10 cellular contexts compared by ENCODE assay signal in genomic region chr1:109391626-109392025, GRCh38. TPM values are rescaled to one million over a fixed set of nuclear protein-coding genes. Genes with fewer than 3 reads are reported as not detected.
DNase-seq lines count a peak whose midpoint lies in the region; ATAC-seq, FAIRE-seq and TF ChIP-seq lines count a peak whose summit lies in the region.
"Had no signal": no experiment of that assay in that cellular context is flagged by ENCODE, and none has a peak within 500 bp of the region (broad histone marks: within the 10 kb centered on the region; RNA-seq: fewer than 3 reads in every experiment).

No MANE protein-coding gene starts in this region.

- H3K9me3 Mint-ChIP-seq in stimulated activated naive CD8-positive, alpha-beta T cell treated with anti-CD3 and anti-CD28 coated beads, Interleukin-15, amount 100 ng/mL, for 72 hours = no peaks in the 10 kb centered on the region
- H3K9me3 Mint-ChIP-seq: IgD-negative memory B cell had no signal

- H2AFZ ChIP-seq in GM12878 (ENCODE audit: control insufficient read depth, low read depth, low read length) = no peak overlapping the region; the same call in 1 of the 2 replicates

- intact Hi-C loops in GM12878 (cut with micrococcal nuclease; ENCODE audit: unreplicated experiment) = loop anchor here (10.0 kb wide), 1 partner anchor 277 kb away; the partner anchor contains the start of gene ELAPOR1
- intact Hi-C loops in sciatic nerve (cut with DNase I) = no loop called here

- H3K4me3 ChIP-seq in GM12878 = peak overlapping the region; percentile 26; the same call in 1 of the 2 replicates
- no peak overlapping the region for H3K4me3 ChIP-seq in skin epidermis

- no peak for TF ChIP-seq CTCF in GM12878 (IDR thresholded peaks at IDR 0.05 in 2 of 3, conservative IDR thresholded peaks at IDR 0.05 in 1 of 3; ENCODE audit: control insufficient read depth in 2 of 3, extremely low read depth in 1 of 3, insufficient read depth in 1 of 3, low read depth in 3 of 3, low read length in 3 of 3)

- H3K4me1 ChIP-seq in GM12878 (ENCODE audit: control insufficient read depth, insufficient read depth, low read length) = peaks cover 27% of the 10 kb centered on the region

- no peak overlapping the region for H3K4me3 Mint-ChIP-seq in stimulated activated naive CD8-positive, alpha-beta T cell treated with anti-CD3 and anti-CD28 coated beads, Interleukin-15, amount 100 ng/mL, for 72 hours

- H3K36me3 ChIP-seq in GM12878 (ENCODE audit: control insufficient read depth in 2 of 2, insufficient read depth in 2 of 2, low read length in 1 of 2) = no peaks in the 10 kb centered on the region

- peaks cover 54% of the 10 kb centered on the region for H3K27me3 Mint-ChIP-seq in stimulated activated naive CD8-positive, alpha-beta T cell treated with anti-CD3 and anti-CD28 coated beads, Interleukin-15, amount 100 ng/mL, for 72 hours

- H3K27ac Mint-ChIP-seq in stimulated activated naive CD8-positive, alpha-beta T cell treated with anti-CD3 and anti-CD28 coated beads, Interleukin-15, amount 100 ng/mL, for 72 hours = no peak overlapping the region
- H3K27ac Mint-ChIP-seq: IgD-negative memory B cell had no signal

- TF ChIP-seq EP300 in GM12878 (IDR thresholded peaks at IDR 0.05; ENCODE audit: borderline replicate concordance in 1 of 2, control insufficient read depth in 1 of 2, low read depth in 2 of 2, low read length in 2 of 2) = peak; percentile 61 to 91; a peak in 3 of 4 replicates

- RAD21 ChIA-PET in GM12878 (lab: Charles Lee; ENCODE audit: unreplicated experiment) = interaction anchor here (0.8 to 2.3 kb wide), 7 partner anchors 9 to 141 kb away, joined by 3 to 8 read pairs (median 4); partner anchors contain the start of gene PSRC1

- SMC1A ChIA-PET in GM12878 (lab: Charles Lee; ENCODE audit: uncharacterized antibody, unreplicated experiment) = interaction anchor here (0.7 to 1.8 kb wide), 6 partner anchors 12 to 141 kb away, joined by 3 to 7 read pairs (median 3); partner anchors contain the start of gene MYBPHL

- peak overlapping the region; percentile 63 for H3K27ac ChIP-seq in GM12878 (ENCODE audit: control insufficient read depth, insufficient read depth)
- peak overlapping the region in 17 of 21 experiments; percentile 10 to 76 (median 48) for H3K27ac ChIP-seq in skin epidermis
- H3K27ac ChIP-seq: epithelial cell of prostate had no signal

- H4K20me1 ChIP-seq in GM12878 (ENCODE audit: control insufficient read depth, insufficient read depth) = no peaks in the 10 kb centered on the region

- no peaks in the 10 kb centered on the region for H3K9me3 ChIP-seq in GM12878 (replicated peaks; ENCODE audit: control insufficient read depth, insufficient read depth, low read length)

- POLR2A ChIA-PET in GM12878 (lab: Charles Lee) = interaction anchor here (1.0 to 1.2 kb wide), 3 partner anchors 12 to 292 kb away, joined by 3 read pairs; partner anchors contain the start of gene SARS1

- peak; percentile 90 for FAIRE-seq in GM12878 (lab: Jason Lieb, UNC)

- H3K4me1 Mint-ChIP-seq in stimulated activated naive CD8-positive, alpha-beta T cell treated with anti-CD3 and anti-CD28 coated beads, Interleukin-15, amount 100 ng/mL, for 72 hours = peaks cover 27% of the 10 kb centered on the region

- H3K27me3 ChIP-seq in GM12878 (replicated peaks in 1 of 2; ENCODE audit: control insufficient read depth in 2 of 2, insufficient read depth in 2 of 2, low read length in 1 of 2) = peaks cover 1 to 4% of the 10 kb centered on the region in 2 experiments; a peak in 2 of 4 replicates

- CTCF ChIA-PET in GM12878 (lab: Yijun Ruan, JAX) = interaction anchor here (0.7 to 4.4 kb wide), 9 partner anchors 9 to 190 kb away, joined by 3 to 33 read pairs (median 5); partner anchors contain the start of genes CYB561D1 and PSRC1

- peak overlapping the region; percentile 38; the same call in 1 of the 2 replicates for H3K9ac ChIP-seq in GM12878 (ENCODE audit: control insufficient read depth, insufficient read depth, low read length)

- no peaks in the 10 kb centered on the region for H3K79me2 ChIP-seq in GM12878 (ENCODE audit: control insufficient read depth, insufficient read depth, low read length)

- TF ChIP-seq RAD21 in GM12878 (IDR thresholded peaks at IDR 0.05; ENCODE audit: insufficient read depth, low read depth, low read length) = no peak

- DNase-seq in GM12878 (ENCODE audit: low read depth, low spot score) (peak; percentile 69), sciatic nerve (ENCODE audit: low spot score) (no peak), T-helper 2 cell (no peak)
- no peak for DNase-seq in activated naive CD4-positive, alpha-beta T cell (lab: John Stamatoyannopoulos, UW)
- DNase-seq in stimulated activated naive CD8-positive, alpha-beta T cell treated with anti-CD3 and anti-CD28 coated beads, Interleukin-15, amount 100 ng/mL, for 72 hours = no peak

- BruUV-seq in GM12878 (replicated peaks; lab: Mats Ljungman, UMichigan) = no TSS peak

- ATAC-seq in GM19035 (IDR thresholded peaks at IDR 0.05; ENCODE audit: unreplicated experiment) (peak; percentile 73), HG02973 (IDR thresholded peaks at IDR 0.05; ENCODE audit: unreplicated experiment) (peak; percentile 60), GM12878 (peak; percentile 82), sciatic nerve (no peak)
- ATAC-seq in stimulated activated naive CD8-positive, alpha-beta T cell treated with anti-CD3 and anti-CD28 coated beads, Interleukin-15, amount 100 ng/mL, for 72 hours = no peak

- in situ Hi-C loops in GM12878 (cut with MboI) = no loop called here

- TF ChIP-seq POLR2A in GM12878 (IDR thresholded peaks at IDR 0.05; ENCODE audit: low read depth, low read length) = no peak

- H3K4me2 ChIP-seq in GM12878 (ENCODE audit: control insufficient read depth, insufficient read depth) = peak overlapping the region; percentile 85

TF ChIP-seq in GM12878, 131 proteins besides CTCF, POLR2A, EP300 and RAD21 (continues in another document):
- TF ChIP-seq CBX3 (IDR thresholded peaks at IDR 0.05; ENCODE audit: borderline replicate concordance, low read depth) (no peak), MEF2B (IDR thresholded peaks at IDR 0.05; ENCODE audit: partially characterized antibody, poor library complexity, severe bottlenecking) (peak; percentile 86), ATF3 (IDR thresholded peaks at IDR 0.05; ENCODE audit: borderline replicate concordance, extremely low read depth, low read depth, low read length) (no peak), ATF2 (IDR thresholded peaks at IDR 0.05; ENCODE audit: low read length) (peak; percentile 78), TCF7 (IDR thresholded peaks at IDR 0.05; ENCODE audit: borderline replicate concordance) (0 out of 2 replicates have a peak, but pooled peaks have one; percentile 44), MTA3 (IDR thresholded peaks at IDR 0.05; ENCODE audit: borderline replicate concordance, low read length) (peak; percentile 68; the same call in 1 of the 2 replicates)

RNA-seq across cellular contexts. Expression of gene SORT1, which starts 6.1 kb away (rescaled TPM):
- total RNA-seq in GM12878 (2013; cell fraction: nucleolus; rRNA removed) = 2.6 and 2.9 TPM in 2 replicates
- total RNA-seq in GM12878 (2014; rRNA removed) (0.27 and 0.28 TPM in 2 replicates), GM12878 (2014; rRNA removed; fragmentation: Illumina TruSeq; extraction: Trizol) (0.18 and 0.23 TPM in 2 replicates), GM12878 (2021) (1.2 and 1.4 TPM in 2 replicates), sciatic nerve (111 TPM)
- 0.77 TPM for polyA plus RNA-seq in GM12878 (2011; ENCODE audit: low read depth)
- polyA plus RNA-seq in GM12878 (2011; rRNA removed) (0.33 and 0.62 TPM in 2 replicates), GM12878 (2014; fragmentation: Illumina TruSeq; extraction: Trizol) (0.16 and 0.59 TPM in 2 replicates), GM12878 (2014; fragmentation: Nextera tagmentation; extraction: Ambion mirVana) (under 1 TPM; 0.06 to 0.16 TPM), GM12878 (2014; rRNA removed) (0.39 and 0.42 TPM in 2 replicates), GM12878 (2016; fragmentation: Nextera tagmentation; extraction: Ambion mirVana) (1 to 10 TPM in 1 of 2 experiments, not detected in 1; 1.9 TPM)
- 0.30 and 0.33 TPM in 2 replicates for polyA plus RNA-seq in GM12878 (2011; cell fraction: cytosol; rRNA removed)
- polyA plus RNA-seq in GM12878 (2011; cell fraction: nucleus; rRNA removed) = 0.25 and 0.53 TPM in 2 replicates
- 1.2 TPM in 2 replicates for polyA plus RNA-seq in GM12878 (2012)
- 1.4 and 1.6 TPM in 2 replicates for polyA minus RNA-seq in GM12878 (2011; rRNA and poly(A)+ RNA removed)
- polyA minus RNA-seq in GM12878 (2011; cell fraction: cytosol; rRNA and poly(A)+ RNA removed) = 1.1 and 2.6 TPM in 2 replicates
- 0.36 and 2.6 TPM in 2 replicates for polyA minus RNA-seq in GM12878 (2011; cell fraction: nucleus; rRNA and poly(A)+ RNA removed)

RNA-seq across cellular contexts. Expression of gene PSMA5, which starts 34.6 kb away (rescaled TPM):
- total RNA-seq in GM12878 (2013; cell fraction: nucleolus; rRNA removed) = 44.7 and 51.5 TPM in 2 replicates
- total RNA-seq in GM12878 (2014; rRNA removed) (58.7 and 68.4 TPM in 2 replicates), GM12878 (2014; rRNA removed; fragmentation: Illumina TruSeq; extraction: Trizol) (89.3 and 96.9 TPM in 2 replicates), GM12878 (2021) (166 and 170 TPM in 2 replicates), sciatic nerve (44.8 TPM)
- polyA plus RNA-seq in GM12878 (2011; ENCODE audit: low read depth) = 70.3 TPM
- polyA plus RNA-seq in GM12878 (2011; rRNA removed) (203 and 210 TPM in 2 replicates), GM12878 (2014; fragmentation: Illumina TruSeq; extraction: Trizol) (146 and 154 TPM in 2 replicates), GM12878 (2014; fragmentation: Nextera tagmentation; extraction: Ambion mirVana) (100 to 1,000 TPM; 267 to 271 TPM), GM12878 (2014; rRNA removed) (124 and 141 TPM in 2 replicates), GM12878 (2016; fragmentation: Nextera tagmentation; extraction: Ambion mirVana) (100 to 1,000 TPM; 235 to 250 TPM)
- 138 and 147 TPM in 2 replicates for polyA plus RNA-seq in GM12878 (2011; cell fraction: cytosol; rRNA removed)
- polyA plus RNA-seq in GM12878 (2011; cell fraction: nucleus; rRNA removed) = 80.0 and 90.5 TPM in 2 replicates
- 98.8 and 101 TPM in 2 replicates for polyA plus RNA-seq in GM12878 (2012)
- polyA minus RNA-seq in GM12878 (2011; rRNA and poly(A)+ RNA removed) = 119 and 123 TPM in 2 replicates
- 49.6 and 52.4 TPM in 2 replicates for polyA minus RNA-seq in GM12878 (2011; cell fraction: cytosol; rRNA and poly(A)+ RNA removed)
- 24.2 and 33.5 TPM in 2 replicates for polyA minus RNA-seq in GM12878 (2011; cell fraction: nucleus; rRNA and poly(A)+ RNA removed)

Comparison
In these comparisons a context has a peak if more than half of its experiments do, and no peak if none do; other contexts are left out.
1. ATAC-seq: peak in GM19035 (single experiment), HG02973 (single experiment) and GM12878 (single experiment); none in sciatic nerve (single experiment) and stimulated activated naive CD8-positive, alpha-beta T cell treated with anti-CD3 and anti-CD28 coated beads, Interleukin-15, amount 100 ng/mL, for 72 hours (single experiment).
2. RNA of gene SORT1, which starts 6.1 kb away (total RNA-seq): 111 TPM in sciatic nerve (single experiment); 0.18 to 2.9 TPM in GM12878; every median in the first group is over 10 times any median in the second.